Comparison of ENCODE assay signal across 1 cellular context in genomic region chr18:74806073-74806472, GRCh38.
A peak's percentile ranks its signal among the peaks of the same experiment; 100 is the strongest.
TF ChIP-seq lines count a peak whose summit lies in the region.

No MANE protein-coding gene starts in this region.

TF ChIP-seq in K562, 482 proteins besides CTCF, POLR2A, EP300 and RAD21 (continued from another document):
- no peak for TF ChIP-seq ID3 (CRISPR knock-in tag; IDR thresholded peaks at IDR 0.05)
- no peak for TF ChIP-seq ID3 (tag; IDR thresholded peaks at IDR 0.05)
- no peak for TF ChIP-seq PATZ1 (CRISPR knock-in tag; IDR thresholded peaks at IDR 0.05; ENCODE audit: borderline replicate concordance)
- TF ChIP-seq RCOR1 (IDR thresholded peaks at IDR 0.05; ENCODE audit: borderline replicate concordance in 1 of 2, low read depth in 2 of 2, low read length in 2 of 2): peak in 1 of 2 experiments; percentile 57; a peak in 1 of 4 replicates
- peak; percentile 24; the same call in 1 of the 2 replicates for TF ChIP-seq ZFX (CRISPR knock-in tag; IDR thresholded peaks at IDR 0.05)
- TF ChIP-seq FOXJ3 (CRISPR knock-in tag; IDR thresholded peaks at IDR 0.05): no peak
- TF ChIP-seq TEAD4 (IDR thresholded peaks at IDR 0.05; ENCODE audit: low read length): peak; percentile 64
- no peak for TF ChIP-seq TEAD4 (CRISPR knock-in tag; IDR thresholded peaks at IDR 0.05; ENCODE audit: borderline replicate concordance)
- TF ChIP-seq TCF3 (CRISPR knock-in tag; IDR thresholded peaks at IDR 0.05): peak; percentile 47; the same call in 1 of the 2 replicates
- no peak for TF ChIP-seq MBD1 (CRISPR knock-in tag; IDR thresholded peaks at IDR 0.05)
- no peak for TF ChIP-seq SAP30 (IDR thresholded peaks at IDR 0.05; ENCODE audit: borderline replicate concordance, insufficient read depth, low read depth, low read length, poor library complexity, severe bottlenecking)
- no peak for TF ChIP-seq HDAC3 (IDR thresholded peaks at IDR 0.05; ENCODE audit: borderline replicate concordance, partially characterized antibody)
- no peak for TF ChIP-seq FOXA3 (CRISPR knock-in tag; conservative IDR thresholded peaks at IDR 0.05 in 1 of 2, IDR thresholded peaks at IDR 0.05 in 1 of 2)
- TF ChIP-seq KAT7 (CRISPR knock-in tag; IDR thresholded peaks at IDR 0.05; ENCODE audit: borderline replicate concordance): no peak
- TF ChIP-seq CEBPG (CRISPR knock-in tag; IDR thresholded peaks at IDR 0.05): no peak
- no peak for TF ChIP-seq CEBPG (tag; conservative IDR thresholded peaks at IDR 0.05 in 1 of 2, IDR thresholded peaks at IDR 0.05 in 1 of 2)
- peak; percentile 48; the same call in 1 of the 2 replicates for TF ChIP-seq TAL1 (IDR thresholded peaks at IDR 0.05)
- peak; percentile 13; the same call in 1 of the 2 replicates for TF ChIP-seq CTBP1 (IDR thresholded peaks at IDR 0.05; ENCODE audit: borderline replicate concordance)
- no peak for TF ChIP-seq SMAD1 (IDR thresholded peaks at IDR 0.05; ENCODE audit: low read depth, low read length, partially characterized antibody)
- TF ChIP-seq ZNF311 (CRISPR knock-in tag; IDR thresholded peaks at IDR 0.05): no peak
- no peak for TF ChIP-seq ZNF609 (CRISPR knock-in tag; IDR thresholded peaks at IDR 0.05; ENCODE audit: borderline replicate concordance)
- TF ChIP-seq SMARCE1 (IDR thresholded peaks at IDR 0.05): no peak
- peak; percentile 62 for TF ChIP-seq MEIS2 (IDR thresholded peaks at IDR 0.05; ENCODE audit: partially characterized antibody)
- peak; percentile 76 for TF ChIP-seq CBFA2T3 (IDR thresholded peaks at IDR 0.05)
- TF ChIP-seq TAF1 (IDR thresholded peaks at IDR 0.05; ENCODE audit: control insufficient read depth, extremely low read depth, insufficient read depth, low read length, severe bottlenecking): no peak
TF ChIP-seq in K562: peak in this region for 11.
